ENCODE assay signal across 8 cellular contexts in genomic region chr17:82338858-82339633, GRCh38. TPM values are rescaled to one million over a fixed set of nuclear protein-coding genes. Genes with fewer than 3 reads are reported as not detected.
DNase-seq lines count a peak whose midpoint lies in the region; ATAC-seq and TF ChIP-seq lines count a peak whose summit lies in the region.

No MANE protein-coding gene starts in this region.

- H4K8ac ChIP-seq in trophoblast cell (ENCODE audit: low read depth, low read length), result peak overlapping the region; percentile 78

- H3K4me1 Mint-ChIP-seq in activated T-helper 2 cell treated with anti-CD3 and anti-CD28 coated beads, Interferon-gamma antibody, Interleukin-2, Interleukin-4, amounts not matched to agents 10 μg/mL and 5 μg/mL and 100 μg/mL, durations not matched to agents 14 hours and 24 hours and 36 hours (ENCODE audit: low read depth), result peaks cover 18% of the 10 kb centered on the region

- H2AFZ ChIP-seq in trophoblast cell (ENCODE audit: insufficient read depth, low read length, poor library complexity), result peak overlapping the region; percentile 55

- no peak overlapping the region for H3K23ac ChIP-seq in trophoblast cell (ENCODE audit: low read length)

- peak overlapping the region; percentile 97 for H3K18ac ChIP-seq in trophoblast cell (ENCODE audit: low read length)

- H3K4ac ChIP-seq in trophoblast cell (ENCODE audit: low read depth, low read length), result peak overlapping the region; percentile 96

- peaks cover 8% of the 10 kb centered on the region for H3K79me2 ChIP-seq in trophoblast cell (ENCODE audit: control insufficient read depth, insufficient read depth, low read length, poor library complexity)

- no peak for TF ChIP-seq POLR2A in esophagus muscularis mucosa (IDR thresholded peaks at IDR 0.05; ENCODE audit: low read depth)

- intact Hi-C loops in esophagus muscularis mucosa (cut with DNase I), result no loop called here
- intact Hi-C loops in activated T-helper 2 cell treated with anti-CD3 and anti-CD28 coated beads, Interferon-gamma antibody, Interleukin-2, Interleukin-4, amounts not matched to agents 10 μg/mL and 5 μg/mL and 100 μg/mL, durations not matched to agents 14 hours and 24 hours and 36 hours (cut with micrococcal nuclease), result no loop called here

- peaks cover 0 to 4% (median 0%) of the 10 kb centered on the region in 4 donors for H3K27me3 ChIP-seq in esophagus muscularis mucosa
- peaks cover 10% of the 10 kb centered on the region for H3K27me3 ChIP-seq in trophoblast cell (ENCODE audit: insufficient read depth, low read length)

- H3K9me3 Mint-ChIP-seq in activated T-helper 2 cell treated with anti-CD3 and anti-CD28 coated beads, Interferon-gamma antibody, Interleukin-2, Interleukin-4, amounts not matched to agents 10 μg/mL and 5 μg/mL and 100 μg/mL, durations not matched to agents 14 hours and 24 hours and 36 hours, result no peaks in the 10 kb centered on the region

- H4K12ac ChIP-seq in trophoblast cell (ENCODE audit: low read depth, low read length), result peak overlapping the region; percentile 29

- peak overlapping the region; percentile 93 for H2AK5ac ChIP-seq in trophoblast cell (ENCODE audit: low read length)

- DNase-seq in Daoy (ENCODE audit: low read depth), result peak; percentile 80
- DNase-seq in OCI-M1 (lab: John Stamatoyannopoulos, UW), result peak; percentile 91
- no peak for DNase-seq in esophagus muscularis mucosa (ENCODE audit: extremely low spot score)
- DNase-seq in trophoblast cell, result peak; percentile 43 to 65
- DNase-seq in GM20000 (ENCODE audit: low spot score), result no peak
- no peak for DNase-seq in NOMO-1 treated with DMSO at 0.1 percent for 48 hours (lab: John Stamatoyannopoulos, UW; ENCODE audit: unreplicated experiment)
- no peak for DNase-seq in activated T-helper 2 cell treated with anti-CD3 and anti-CD28 coated beads, Interferon-gamma antibody, Interleukin-2, Interleukin-4, amounts not matched to agents 10 μg/mL and 5 μg/mL and 100 μg/mL, durations not matched to agents 14 hours and 24 hours and 36 hours (ENCODE audit: low spot score)

- H3K9me3 ChIP-seq in esophagus muscularis mucosa (no peaks in the 10 kb centered on the region), trophoblast cell (ENCODE audit: insufficient read depth, low read depth, low read length) (peaks cover 13% of the 10 kb centered on the region)

- H3K4me3 Mint-ChIP-seq in activated T-helper 2 cell treated with anti-CD3 and anti-CD28 coated beads, Interferon-gamma antibody, Interleukin-2, Interleukin-4, amounts not matched to agents 10 μg/mL and 5 μg/mL and 100 μg/mL, durations not matched to agents 14 hours and 24 hours and 36 hours (ENCODE audit: low read depth), result no peak overlapping the region

- peaks cover 11% of the 10 kb centered on the region for H3K79me1 ChIP-seq in trophoblast cell (ENCODE audit: low read length)

- 24% methylated on average over 22 of the region's 29 CpGs for WGBS in esophagus muscularis mucosa
- no CpG with 5 or more reads among the region's 29 CpGs for WGBS in trophoblast cell (ENCODE audit: extremely low coverage, insufficient coverage, insufficient read length)

- peak overlapping the region; percentile 58 for H2BK5ac ChIP-seq in trophoblast cell (ENCODE audit: low read depth, low read length, poor library complexity)

- H3K27me3 Mint-ChIP-seq in activated T-helper 2 cell treated with anti-CD3 and anti-CD28 coated beads, Interferon-gamma antibody, Interleukin-2, Interleukin-4, amounts not matched to agents 10 μg/mL and 5 μg/mL and 100 μg/mL, durations not matched to agents 14 hours and 24 hours and 36 hours (ENCODE audit: low read depth), result peaks cover 4% of the 10 kb centered on the region

- no peak for TF ChIP-seq CTCF in esophagus muscularis mucosa (IDR thresholded peaks at IDR 0.05)
- no peak for TF ChIP-seq CTCF in GM20000 (IDR thresholded peaks at IDR 0.05; ENCODE audit: extremely low read depth, missing control alignments)

- no peak overlapping the region for H3K27ac Mint-ChIP-seq in activated T-helper 2 cell treated with anti-CD3 and anti-CD28 coated beads, Interferon-gamma antibody, Interleukin-2, Interleukin-4, amounts not matched to agents 10 μg/mL and 5 μg/mL and 100 μg/mL, durations not matched to agents 14 hours and 24 hours and 36 hours

- H2BK12ac ChIP-seq in trophoblast cell (ENCODE audit: low read length), result peak overlapping the region; percentile 96

- H3K4me3 ChIP-seq in esophagus muscularis mucosa (peak overlapping the region; percentile 43 to 54 (median 50)), trophoblast cell (ENCODE audit: low read depth, low read length) (peak overlapping the region; percentile 42)

- peak overlapping the region; percentile 85 for H2BK120ac ChIP-seq in trophoblast cell (ENCODE audit: insufficient read depth, low read length, poor library complexity)

- no peak for ATAC-seq in HG03442 (IDR thresholded peaks at IDR 0.05; ENCODE audit: unreplicated experiment)

- peak overlapping the region; percentile 52 for H3K4me2 ChIP-seq in trophoblast cell (ENCODE audit: low read length)

- peak overlapping the region; percentile 2 for H3K9ac ChIP-seq in trophoblast cell (ENCODE audit: low read length)

- TF ChIP-seq EP300 in esophagus muscularis mucosa (IDR thresholded peaks at IDR 0.05), result no peak

- no peaks in the 10 kb centered on the region for H3K36me3 Mint-ChIP-seq in activated T-helper 2 cell treated with anti-CD3 and anti-CD28 coated beads, Interferon-gamma antibody, Interleukin-2, Interleukin-4, amounts not matched to agents 10 μg/mL and 5 μg/mL and 100 μg/mL, durations not matched to agents 14 hours and 24 hours and 36 hours (ENCODE audit: low read depth)

- H3K27ac ChIP-seq in esophagus muscularis mucosa (replicated peaks in 1 of 4), result peak overlapping the region; percentile 70 to 81 (median 76)
- H3K27ac ChIP-seq in trophoblast cell (ENCODE audit: low read depth, low read length), result peak overlapping the region; percentile 75

- H4K91ac ChIP-seq in trophoblast cell (ENCODE audit: low read depth, low read length), result peak overlapping the region; percentile 89

- no peaks in the 10 kb centered on the region for H3K36me3 ChIP-seq in esophagus muscularis mucosa
- H3K36me3 ChIP-seq in trophoblast cell (ENCODE audit: control insufficient read depth in 1 of 2, insufficient read depth in 2 of 2, low read length in 2 of 2), result no peaks in the 10 kb centered on the region

- H3K4me1 ChIP-seq in esophagus muscularis mucosa, result peaks cover 27 to 40% (median 37%) of the 10 kb centered on the region in 4 donors
- peaks cover 11 to 16% of the 10 kb centered on the region in 2 experiments for H3K4me1 ChIP-seq in trophoblast cell (ENCODE audit: control insufficient read depth in 1 of 2, insufficient read depth in 2 of 2, low read length in 2 of 2)

- peak overlapping the region; percentile 79 for H3K14ac ChIP-seq in trophoblast cell (ENCODE audit: low read length)

RNA-seq across cellular contexts. Expression of gene SECTM1, which starts 5.5 kb away (rescaled TPM):
- total RNA-seq in Daoy (2014; rRNA removed; shearing (Covaris generic)), result 0.51 and 0.65 TPM in 2 replicates
- 10 to 100 TPM in 3 of 4 donors, 1 to 10 TPM in 1; 10.0 to 41.1 (median 22.2) TPM for total RNA-seq in esophagus muscularis mucosa
- 2.4 and 2.6 TPM in 2 replicates for polyA plus RNA-seq in trophoblast cell (2013)
- total RNA-seq in activated T-helper 2 cell treated with anti-CD3 and anti-CD28 coated beads, Interferon-gamma antibody, Interleukin-2, Interleukin-4, amounts not matched to agents 10 μg/mL and 5 μg/mL and 100 μg/mL, durations not matched to agents 14 hours and 24 hours and 36 hours, result 2.7 and 3.7 TPM in 2 replicates

RNA-seq across cellular contexts. Expression of gene TEX19, which starts 20.0 kb away (rescaled TPM):
- total RNA-seq in Daoy (2014; rRNA removed; shearing (Covaris generic)), result not detected in 2 replicates
- total RNA-seq in esophagus muscularis mucosa, result not detected
- polyA plus RNA-seq in trophoblast cell (2013), result 0.03 and 0.04 TPM in 2 replicates
- total RNA-seq in activated T-helper 2 cell treated with anti-CD3 and anti-CD28 coated beads, Interferon-gamma antibody, Interleukin-2, Interleukin-4, amounts not matched to agents 10 μg/mL and 5 μg/mL and 100 μg/mL, durations not matched to agents 14 hours and 24 hours and 36 hours, result not detected in 2 replicates

RNA-seq across cellular contexts. Expression of gene CD7, which starts 21.6 kb away (rescaled TPM):
- total RNA-seq in Daoy (2014; rRNA removed; shearing (Covaris generic)), result not detected in 2 replicates
- total RNA-seq in esophagus muscularis mucosa, result 1 to 10 TPM in 2 of 4 donors, under 1 TPM in 1, not detected in 1; 0.91 to 5.7 (median 2.0) TPM
- polyA plus RNA-seq in trophoblast cell (2013), result 0.18 and 0.22 TPM in 2 replicates
- total RNA-seq in activated T-helper 2 cell treated with anti-CD3 and anti-CD28 coated beads, Interferon-gamma antibody, Interleukin-2, Interleukin-4, amounts not matched to agents 10 μg/mL and 5 μg/mL and 100 μg/mL, durations not matched to agents 14 hours and 24 hours and 36 hours, result 345 and 351 TPM in 2 replicates

RNA-seq across cellular contexts. Expression of gene UTS2R, which starts 32.5 kb away (rescaled TPM):
- total RNA-seq in Daoy (2014; rRNA removed; shearing (Covaris generic)), result not detected in 2 replicates
- total RNA-seq in esophagus muscularis mucosa, result not detected
- 0.34 and 0.36 TPM in 2 replicates for polyA plus RNA-seq in trophoblast cell (2013)
- total RNA-seq in activated T-helper 2 cell treated with anti-CD3 and anti-CD28 coated beads, Interferon-gamma antibody, Interleukin-2, Interleukin-4, amounts not matched to agents 10 μg/mL and 5 μg/mL and 100 μg/mL, durations not matched to agents 14 hours and 24 hours and 36 hours, result 0.18 TPM in 1 of 2 replicates, not detected in the other

Comparison
In these comparisons a context has a peak if more than half of its experiments do, and no peak if none do; other contexts are left out.
1. DNase-seq: peak in Daoy (single experiment), OCI-M1 (single experiment) and trophoblast cell (2 of 2); none in esophagus muscularis mucosa (single experiment), GM20000 (single experiment), NOMO-1 treated with DMSO at 0.1 percent for 48 hours (single experiment) and activated T-helper 2 cell treated with anti-CD3 and anti-CD28 coated beads, Interferon-gamma antibody, Interleukin-2, Interleukin-4, amounts not matched to agents 10 μg/mL and 5 μg/mL and 100 μg/mL, durations not matched to agents 14 hours and 24 hours and 36 hours (single experiment).
2. RNA of gene CD7, which starts 21.6 kb away (total RNA-seq): 345 to 351 TPM in activated T-helper 2 cell treated with anti-CD3 and anti-CD28 coated beads, Interferon-gamma antibody, Interleukin-2, Interleukin-4, amounts not matched to agents 10 μg/mL and 5 μg/mL and 100 μg/mL, durations not matched to agents 14 hours and 24 hours and 36 hours; 0.91 to 5.7 TPM in esophagus muscularis mucosa and not detected in Daoy; every median in the first group is over 10 times any median in the second.